In genomic region chr12:11703378-11703777, GRCh38 we compare ENCODE assay signal across 23 cellular contexts. TPM values are rescaled to one million over a fixed set of nuclear protein-coding genes. Genes with fewer than 3 reads are reported as not detected.
DNase-seq lines count a peak whose midpoint lies in the region; ATAC-seq and TF ChIP-seq lines count a peak whose summit lies in the region.
"Had no signal": no experiment of that assay in that cellular context is flagged by ENCODE, and none has a peak within 500 bp of the region (broad histone marks: within the 10 kb centered on the region; RNA-seq: fewer than 3 reads in every experiment).

No MANE protein-coding gene starts in this region.

- no peaks in the 10 kb centered on the region for H3K9me3 Mint-ChIP-seq in activated naive CD4-positive, alpha-beta T cell treated with anti-CD3 and anti-CD28 coated beads, Interleukin-2, amount 10 ng/mL, durations not matched to agents 7 days and 5 days
- H3K9me3 Mint-ChIP-seq: HFFc6, neural progenitor cell had no signal

- no peak for DNase-seq in activated naive CD4-positive, alpha-beta T cell treated with anti-CD3 and anti-CD28 coated beads, Interleukin-2, amount 10 ng/mL, durations not matched to agents 7 days and 5 days
- no peak for DNase-seq in activated naive CD4-positive, alpha-beta T cell treated with anti-CD3 and anti-CD28 coated beads, Interleukin-2, amount 50 U/mL, for 16 hours
- DNase-seq in T-helper 17 cell (no peak), esophagus muscularis mucosa (ENCODE audit: extremely low spot score) (no peak), tibial artery (no peak), neuronal stem cell (ENCODE audit: low spot score) (no peak)
- DNase-seq in NK-92 treated with Interleukin-12 subunit alpha and Interleukin-12 subunit beta, amount 100 ng/mL, for 24 hours (lab: John Stamatoyannopoulos, UW), result no peak
- DNase-seq: activated CD8-positive, alpha-beta memory T cell treated with anti-CD3 and anti-CD28 coated beads, Interleukin-2, amount 10 ng/mL, durations not matched to agents 7 days and 5 days; activated effector memory CD4-positive, alpha-beta T cell treated with Interleukin-2 at 50 U/mL for 16 hours; amygdala; DMS153; GOT3; heart right ventricle; HFFc6; kidney; left ventricle myocardium superior; NCI-H1048; NCI-H748 treated with DMSO at 0.1 percent for 48 hours; posterior cingulate gyrus; right cardiac atrium; SHP77 treated with DMSO at 0.1 percent for 48 hours; upper lobe of left lung had no signal

- no peak overlapping the region for H2AFZ ChIP-seq in neuronal stem cell (ENCODE audit: low read length)
- H2AFZ ChIP-seq: neural progenitor cell had no signal

- H3K27ac Mint-ChIP-seq in activated naive CD4-positive, alpha-beta T cell treated with anti-CD3 and anti-CD28 coated beads, Interleukin-2, amount 10 ng/mL, durations not matched to agents 7 days and 5 days, result peak overlapping the region; percentile 11
- H3K27ac Mint-ChIP-seq in T-helper 17 cell, result peak overlapping the region; percentile 27
- H3K27ac Mint-ChIP-seq: activated CD8-positive, alpha-beta memory T cell treated with anti-CD3 and anti-CD28 coated beads, Interleukin-2, amount 10 ng/mL, durations not matched to agents 7 days and 5 days; neural progenitor cell had no signal

- peaks cover 8% of the 10 kb centered on the region for H3K36me3 Mint-ChIP-seq in activated naive CD4-positive, alpha-beta T cell treated with anti-CD3 and anti-CD28 coated beads, Interleukin-2, amount 10 ng/mL, durations not matched to agents 7 days and 5 days
- peaks cover 5% of the 10 kb centered on the region for H3K36me3 Mint-ChIP-seq in T-helper 17 cell (ENCODE audit: low read depth)

- H3K27ac ChIP-seq in esophagus muscularis mucosa (replicated peaks in 1 of 4), result peak overlapping the region; percentile 0 to 84 (median 76)
- peak overlapping the region; percentile 25 to 73 for H3K27ac ChIP-seq in tibial artery
- H3K27ac ChIP-seq in neuronal stem cell (replicated peaks; ENCODE audit: low read length), result no peak overlapping the region
- H3K27ac ChIP-seq: heart right ventricle, neural progenitor cell, upper lobe of left lung had no signal

- no peak overlapping the region for H2AK5ac ChIP-seq in neuronal stem cell (ENCODE audit: low read depth, low read length)

- H2BK12ac ChIP-seq in neuronal stem cell (ENCODE audit: low read length), result no peak overlapping the region

- no peak overlapping the region for H3K23ac ChIP-seq in neuronal stem cell (ENCODE audit: low read depth, low read length, poor library complexity)

- no peak overlapping the region for H4K91ac ChIP-seq in neuronal stem cell (ENCODE audit: low read depth, low read length, poor library complexity)

- CTCF ChIA-PET in activated naive CD4-positive, alpha-beta T cell treated with anti-CD3 and anti-CD28 coated beads, Interleukin-2, amount 10 ng/mL, durations not matched to agents 7 days and 5 days (lab: Charles Lee), result no interaction called here

- H3K14ac ChIP-seq in neuronal stem cell (ENCODE audit: low read length), result no peak overlapping the region

- H2BK120ac ChIP-seq in neuronal stem cell (ENCODE audit: low read depth, low read length), result no peak overlapping the region

- no peak overlapping the region for H3K9ac ChIP-seq in neuronal stem cell (ENCODE audit: low read depth, low read length, poor library complexity)
- H3K9ac ChIP-seq: neural progenitor cell had no signal

- H2BK5ac ChIP-seq in neuronal stem cell (ENCODE audit: low read length), result no peak overlapping the region

- intact Hi-C loops in esophagus muscularis mucosa (cut with DNase I) (no loop called here), tibial artery (cut with DNase I; ENCODE audit: low total_unique reads) (loop anchor here (5.0 kb wide), 1 partner anchor 36 kb away; no protein-coding TSS in a partner anchor)

- no peak overlapping the region for H2BK15ac ChIP-seq in neuronal stem cell (ENCODE audit: low read length)

- H3K4me1 ChIP-seq in esophagus muscularis mucosa (peaks cover 50 to 86% (median 71%) of the 10 kb centered on the region in 4 donors), tibial artery (peaks cover 0 to 97% (median 53%) of the 10 kb centered on the region in 4 donors), neuronal stem cell (ENCODE audit: control insufficient read depth in 2 of 2, insufficient read depth in 1 of 2, low read depth in 1 of 2, low read length in 2 of 2) (peaks cover 9 to 14% of the 10 kb centered on the region in 2 donors)

- no peak overlapping the region for H3K4me3 ChIP-seq in esophagus muscularis mucosa
- no peak overlapping the region for H3K4me3 ChIP-seq in tibial artery
- H3K4me3 ChIP-seq in neuronal stem cell (ENCODE audit: low read length in 2 of 2), result no peak overlapping the region
- H3K4me3 ChIP-seq: heart right ventricle, neural progenitor cell, upper lobe of left lung had no signal

- no peak for TF ChIP-seq CTCF in esophagus muscularis mucosa (IDR thresholded peaks at IDR 0.05)
- TF ChIP-seq CTCF in tibial artery (IDR thresholded peaks at IDR 0.05), result no peak

- no peaks in the 10 kb centered on the region for H3K79me1 ChIP-seq in neuronal stem cell (ENCODE audit: low read depth, low read length)

- no peak for ATAC-seq in T-helper 17 cell
- ATAC-seq: activated CD8-positive, alpha-beta memory T cell treated with anti-CD3 and anti-CD28 coated beads, Interleukin-2, amount 10 ng/mL, durations not matched to agents 7 days and 5 days; heart right ventricle; left ventricle myocardium superior; right cardiac atrium had no signal

- H3K9me3 ChIP-seq in T-helper 17 cell (ENCODE audit: control insufficient read depth, low read length, poor library complexity, severe bottlenecking), result no peaks in the 10 kb centered on the region
- no peaks in the 10 kb centered on the region for H3K9me3 ChIP-seq in esophagus muscularis mucosa
- no peaks in the 10 kb centered on the region for H3K9me3 ChIP-seq in tibial artery
- no peaks in the 10 kb centered on the region for H3K9me3 ChIP-seq in neuronal stem cell (replicated peaks in 1 of 2; ENCODE audit: control insufficient read depth in 2 of 2, insufficient read depth in 1 of 2, low read depth in 1 of 2, low read length in 2 of 2)
- H3K9me3 ChIP-seq: heart right ventricle, upper lobe of left lung had no signal

- no peak overlapping the region for H3K4me3 Mint-ChIP-seq in activated naive CD4-positive, alpha-beta T cell treated with anti-CD3 and anti-CD28 coated beads, Interleukin-2, amount 10 ng/mL, durations not matched to agents 7 days and 5 days
- H3K4me3 Mint-ChIP-seq in T-helper 17 cell, result no peak overlapping the region
- H3K4me3 Mint-ChIP-seq: activated CD8-positive, alpha-beta memory T cell treated with anti-CD3 and anti-CD28 coated beads, Interleukin-2, amount 10 ng/mL, durations not matched to agents 7 days and 5 days; HFFc6; neural progenitor cell had no signal

- H3K27me3 ChIP-seq in esophagus muscularis mucosa (no peaks in the 10 kb centered on the region), tibial artery (no peaks in the 10 kb centered on the region), neuronal stem cell (ENCODE audit: control insufficient read depth in 3 of 3, insufficient read depth in 3 of 3, low read depth in 1 of 3, low read length in 3 of 3) (no peaks in the 10 kb centered on the region)
- H3K27me3 ChIP-seq: heart right ventricle, neural progenitor cell, upper lobe of left lung had no signal

- no peak overlapping the region for H3K4me2 ChIP-seq in neuronal stem cell (ENCODE audit: insufficient read depth, low read length, poor library complexity, severe bottlenecking)
- H3K4me2 ChIP-seq: neural progenitor cell had no signal

- TF ChIP-seq EP300 in esophagus muscularis mucosa (IDR thresholded peaks at IDR 0.05), result no peak

- no peak overlapping the region for H3K18ac ChIP-seq in neuronal stem cell (ENCODE audit: low read length)

- WGBS in esophagus muscularis mucosa, result 89% methylated on average over 4 of the region's 4 CpGs
- no CpG with 5 or more reads among the region's 4 CpGs for WGBS in neuronal stem cell (ENCODE audit: extremely low coverage in 2 of 2, insufficient read length in 2 of 2, insufficient replicate concordance in 1 of 2), 2 donors

- no peak overlapping the region for H3K4ac ChIP-seq in neuronal stem cell (ENCODE audit: low read length)

- no peaks in the 10 kb centered on the region for H3K27me3 Mint-ChIP-seq in activated naive CD4-positive, alpha-beta T cell treated with anti-CD3 and anti-CD28 coated beads, Interleukin-2, amount 10 ng/mL, durations not matched to agents 7 days and 5 days
- no peaks in the 10 kb centered on the region for H3K27me3 Mint-ChIP-seq in T-helper 17 cell
- H3K27me3 Mint-ChIP-seq: activated CD8-positive, alpha-beta memory T cell treated with anti-CD3 and anti-CD28 coated beads, Interleukin-2, amount 10 ng/mL, durations not matched to agents 7 days and 5 days had no signal

- no peaks in the 10 kb centered on the region for H3K36me3 ChIP-seq in esophagus muscularis mucosa
- no peaks in the 10 kb centered on the region for H3K36me3 ChIP-seq in tibial artery
- H3K36me3 ChIP-seq in neuronal stem cell (replicated peaks in 1 of 2; ENCODE audit: control insufficient read depth in 2 of 2, insufficient read depth in 2 of 2, low read length in 2 of 2), result no peaks in the 10 kb centered on the region
- H3K36me3 ChIP-seq: heart right ventricle, neural progenitor cell, upper lobe of left lung had no signal

- no peak overlapping the region for H4K8ac ChIP-seq in neuronal stem cell (ENCODE audit: low read depth, low read length)

- H3K4me1 Mint-ChIP-seq in activated naive CD4-positive, alpha-beta T cell treated with anti-CD3 and anti-CD28 coated beads, Interleukin-2, amount 10 ng/mL, durations not matched to agents 7 days and 5 days, result peaks cover 9% of the 10 kb centered on the region
- H3K4me1 Mint-ChIP-seq in T-helper 17 cell, result peaks cover 38% of the 10 kb centered on the region

- TF ChIP-seq POLR2A in esophagus muscularis mucosa (IDR thresholded peaks at IDR 0.05; ENCODE audit: low read depth), result no peak

RNA-seq across cellular contexts. Expression of gene ETV6, which starts 53.9 kb away (rescaled TPM):
- 10 to 100 TPM; 57.3 to 60.6 TPM for total RNA-seq in T-helper 17 cell
- 10 to 100 TPM; 22.4 to 29.6 (median 25.3) TPM for total RNA-seq in esophagus muscularis mucosa
- polyA plus RNA-seq in neuronal stem cell (2013, experiment 1 of 2), result 7.3 TPM
- polyA plus RNA-seq in neuronal stem cell (2013, experiment 2 of 2), result 7.5 TPM
